In genomic region chr11:131099013-131099412, GRCh38 we compare ENCODE assay signal across 17 cellular contexts.
DNase-seq lines count a peak whose midpoint lies in the region; ATAC-seq and TF ChIP-seq lines count a peak whose summit lies in the region.
"Had no signal": no experiment of that assay in that cellular context is flagged by ENCODE, and none has a peak within 500 bp of the region (broad histone marks: within the 10 kb centered on the region; RNA-seq: fewer than 3 reads in every experiment).

No MANE protein-coding gene starts in this region.

- peak overlapping the region; percentile 5 for H3K4me3 Mint-ChIP-seq in Caco-2 (ENCODE audit: unreplicated experiment)
- no peak overlapping the region for H3K4me3 Mint-ChIP-seq in stimulated activated memory B cell treated with anti-CD40 and anti-IgM and Interleukin-4, amounts not matched to agents 10 μg/mL and 1 μg/mL and 100 μg/mL, for 72 hours
- H3K4me3 Mint-ChIP-seq: activated B cell treated with CpG ODN at 0.5 μM for 24 hours; activated CD4-positive, alpha-beta memory T cell treated with anti-CD3 and anti-CD28 coated beads, Interleukin-2, amount 10 ng/mL, durations not matched to agents 7 days and 5 days; effector memory CD8-positive, alpha-beta T cell had no signal

- H3K27ac Mint-ChIP-seq in Caco-2 (ENCODE audit: unreplicated experiment): peak overlapping the region; percentile 57
- no peak overlapping the region for H3K27ac Mint-ChIP-seq in stimulated activated memory B cell treated with anti-CD40 and anti-IgM and Interleukin-4, amounts not matched to agents 10 μg/mL and 1 μg/mL and 100 μg/mL, for 72 hours
- H3K27ac Mint-ChIP-seq: activated B cell treated with CpG ODN at 0.5 μM for 24 hours; activated CD4-positive, alpha-beta memory T cell treated with anti-CD3 and anti-CD28 coated beads, Interleukin-2, amount 10 ng/mL, durations not matched to agents 7 days and 5 days; effector memory CD8-positive, alpha-beta T cell had no signal

- intact Hi-C loops in Caco-2 (cut with micrococcal nuclease; ENCODE audit: unreplicated experiment) (loop anchor here (1.0 kb wide), 2 partner anchors 10 to 35 kb away; no protein-coding TSS in a partner anchor), esophagus muscularis mucosa (cut with DNase I) (no loop called here), lower lobe of right lung (cut with DNase I) (no loop called here), ascending aorta (cut with DNase I) (no loop called here)

- no peak for TF ChIP-seq EP300 in esophagus muscularis mucosa (IDR thresholded peaks at IDR 0.05)

- no peak overlapping the region for H3K27ac ChIP-seq in esophagus muscularis mucosa (replicated peaks in 1 of 4)
- H3K27ac ChIP-seq in lower lobe of right lung: no peak overlapping the region
- no peak overlapping the region for H3K27ac ChIP-seq in ascending aorta
- H3K27ac ChIP-seq: gastroesophageal sphincter, psoas muscle, SK-N-MC had no signal

- no peaks in the 10 kb centered on the region for H3K36me3 Mint-ChIP-seq in Caco-2 (ENCODE audit: insufficient read depth, unreplicated experiment)
- H3K36me3 Mint-ChIP-seq in stimulated activated memory B cell treated with anti-CD40 and anti-IgM and Interleukin-4, amounts not matched to agents 10 μg/mL and 1 μg/mL and 100 μg/mL, for 72 hours: no peaks in the 10 kb centered on the region

- no peaks in the 10 kb centered on the region for H3K36me3 ChIP-seq in Caco-2 (ENCODE audit: control insufficient read depth, insufficient read depth, low read length)
- H3K36me3 ChIP-seq in esophagus muscularis mucosa: no peaks in the 10 kb centered on the region
- no peaks in the 10 kb centered on the region for H3K36me3 ChIP-seq in lower lobe of right lung
- H3K36me3 ChIP-seq in ascending aorta: no peaks in the 10 kb centered on the region
- H3K36me3 ChIP-seq: gastroesophageal sphincter had no signal

- TF ChIP-seq CTCF in Caco-2 (IDR thresholded peaks at IDR 0.05; ENCODE audit: insufficient read depth in 1 of 2, low read depth in 1 of 2, low read length in 1 of 2, severe bottlenecking in 1 of 2, unreplicated experiment in 1 of 2): no peak
- no peak for TF ChIP-seq CTCF in esophagus muscularis mucosa (IDR thresholded peaks at IDR 0.05)
- TF ChIP-seq CTCF in lower lobe of right lung (IDR thresholded peaks at IDR 0.05): no peak
- no peak for TF ChIP-seq CTCF in ascending aorta (IDR thresholded peaks at IDR 0.05)

- H3K9me3 ChIP-seq in Caco-2 (0 out of 2 replicates have a peak, but pooled peaks cover 7% of the 10 kb centered on the region), esophagus muscularis mucosa (no peaks in the 10 kb centered on the region), lower lobe of right lung (no peaks in the 10 kb centered on the region), ascending aorta (no peaks in the 10 kb centered on the region)
- H3K9me3 ChIP-seq: gastroesophageal sphincter, psoas muscle had no signal

- peaks cover 35% of the 10 kb centered on the region for H3K9me3 Mint-ChIP-seq in Caco-2 (ENCODE audit: unreplicated experiment)
- peaks cover 5% of the 10 kb centered on the region for H3K9me3 Mint-ChIP-seq in stimulated activated memory B cell treated with anti-CD40 and anti-IgM and Interleukin-4, amounts not matched to agents 10 μg/mL and 1 μg/mL and 100 μg/mL, for 72 hours
- H3K9me3 Mint-ChIP-seq: activated B cell treated with CpG ODN at 0.5 μM for 24 hours; activated CD4-positive, alpha-beta memory T cell treated with anti-CD3 and anti-CD28 coated beads, Interleukin-2, amount 10 ng/mL, durations not matched to agents 7 days and 5 days had no signal

- CTCF ChIA-PET in Caco-2 (lab: Charles Lee): no interaction called here

- WGBS in esophagus muscularis mucosa: 78% methylated on average over 6 of the region's 6 CpGs

- no TSS peak for BruUV-seq in Caco-2 (replicated peaks; lab: Mats Ljungman, UMichigan)

- peaks cover 19% of the 10 kb centered on the region for H3K4me1 Mint-ChIP-seq in Caco-2 (ENCODE audit: low read depth, unreplicated experiment)
- no peaks in the 10 kb centered on the region for H3K4me1 Mint-ChIP-seq in stimulated activated memory B cell treated with anti-CD40 and anti-IgM and Interleukin-4, amounts not matched to agents 10 μg/mL and 1 μg/mL and 100 μg/mL, for 72 hours
- H3K4me1 Mint-ChIP-seq: activated B cell treated with CpG ODN at 0.5 μM for 24 hours; activated CD4-positive, alpha-beta memory T cell treated with anti-CD3 and anti-CD28 coated beads, Interleukin-2, amount 10 ng/mL, durations not matched to agents 7 days and 5 days had no signal

- no peaks in the 10 kb centered on the region for H3K27me3 Mint-ChIP-seq in Caco-2 (ENCODE audit: insufficient read depth, unreplicated experiment)
- H3K27me3 Mint-ChIP-seq in stimulated activated memory B cell treated with anti-CD40 and anti-IgM and Interleukin-4, amounts not matched to agents 10 μg/mL and 1 μg/mL and 100 μg/mL, for 72 hours: no peaks in the 10 kb centered on the region
- H3K27me3 Mint-ChIP-seq: activated B cell treated with CpG ODN at 0.5 μM for 24 hours; activated CD4-positive, alpha-beta memory T cell treated with anti-CD3 and anti-CD28 coated beads, Interleukin-2, amount 10 ng/mL, durations not matched to agents 7 days and 5 days had no signal

- peak; percentile 11 to 59 for ATAC-seq in lower lobe of right lung
- ATAC-seq in stimulated activated memory B cell treated with anti-CD40 and anti-IgM and Interleukin-4, amounts not matched to agents 10 μg/mL and 1 μg/mL and 100 μg/mL, for 72 hours: no peak
- ATAC-seq: effector memory CD8-positive, alpha-beta T cell; gastroesophageal sphincter; left ventricle myocardium superior; psoas muscle had no signal

- H3K27me3 ChIP-seq in Caco-2 (replicated peaks; ENCODE audit: control insufficient read depth, insufficient read depth, low read length) (no peaks in the 10 kb centered on the region), esophagus muscularis mucosa (peaks cover 0 to 4% (median 0%) of the 10 kb centered on the region in 4 donors), lower lobe of right lung (ENCODE audit: low read depth) (peaks cover 7% of the 10 kb centered on the region), ascending aorta (no peaks in the 10 kb centered on the region)

- no peak for TF ChIP-seq POLR2A in esophagus muscularis mucosa (IDR thresholded peaks at IDR 0.05; ENCODE audit: low read depth)

- DNase-seq in Caco-2: peak in 1 of 2 experiments; percentile 61
- peak; percentile 13 for DNase-seq in NCI-H460 (ENCODE audit: extremely low read depth, low read depth)
- peak; percentile 86 for DNase-seq in esophagus muscularis mucosa (ENCODE audit: extremely low spot score)
- DNase-seq in lower lobe of right lung: no peak
- no peak for DNase-seq in T-helper 1 cell
- DNase-seq in putamen (ENCODE audit: low spot score): no peak
- DNase-seq in ascending aorta (ENCODE audit: low spot score in 2 of 2): no peak
- DNase-seq: activated B cell treated with CpG ODN at 0.5 μM for 24 hours; activated CD4-positive, alpha-beta memory T cell treated with anti-CD3 and anti-CD28 coated beads, Interleukin-2, amount 10 ng/mL, durations not matched to agents 7 days and 5 days; activated naive CD4-positive, alpha-beta T cell treated with Interleukin-2 at 50 U/mL for 16 hours; effector memory CD8-positive, alpha-beta T cell; left ventricle myocardium superior; psoas muscle; stimulated activated CD8-positive, alpha-beta memory T cell treated with anti-CD3 and anti-CD28 coated beads, Interleukin-4, amount 100 ng/mL, for 48 hours had no signal

- POLR2A ChIA-PET in Caco-2 (lab: Charles Lee): no interaction called here

- peaks cover 21% of the 10 kb centered on the region for H3K4me1 ChIP-seq in Caco-2
- H3K4me1 ChIP-seq in esophagus muscularis mucosa: no peaks in the 10 kb centered on the region
- no peaks in the 10 kb centered on the region for H3K4me1 ChIP-seq in lower lobe of right lung
- H3K4me1 ChIP-seq in ascending aorta: no peaks in the 10 kb centered on the region
- H3K4me1 ChIP-seq: gastroesophageal sphincter, psoas muscle had no signal

- H3K4me3 ChIP-seq in Caco-2 (ENCODE audit: low read depth, low read length): no peak overlapping the region
- H3K4me3 ChIP-seq in esophagus muscularis mucosa: no peak overlapping the region
- H3K4me3 ChIP-seq in lower lobe of right lung: no peak overlapping the region
- no peak overlapping the region for H3K4me3 ChIP-seq in ascending aorta
- H3K4me3 ChIP-seq: gastroesophageal sphincter, psoas muscle, SK-N-MC had no signal

Comparison
In these comparisons a context has a peak if more than half of its experiments do, and no peak if none do; other contexts are left out.
1. DNase-seq: peak in NCI-H460 (single experiment) and esophagus muscularis mucosa (single experiment); none in lower lobe of right lung (single experiment), T-helper 1 cell (0 of 5), putamen (single experiment) and ascending aorta (0 of 2).